21 cellular contexts compared by ENCODE assay signal in genomic region chr3:152391671-152392070, GRCh38.
DNase-seq lines count a peak whose midpoint lies in the region; ATAC-seq and TF ChIP-seq lines count a peak whose summit lies in the region.
"Had no signal": no experiment of that assay in that cellular context is flagged by ENCODE, and none has a peak within 500 bp of the region (broad histone marks: within the 10 kb centered on the region; RNA-seq: fewer than 3 reads in every experiment).

No MANE protein-coding gene starts in this region.

- no peak overlapping the region for H2AFZ ChIP-seq in OCI-LY7 (ENCODE audit: low read length)

- BruUV-seq in OCI-LY7 (replicated peaks; lab: Mats Ljungman, UMichigan): no TSS peak

- peaks cover 79% of the 10 kb centered on the region for H3K4me1 Mint-ChIP-seq in chondrocyte (ENCODE audit: low read depth)
- peaks cover 24 to 82% (median 70%) of the 10 kb centered on the region in 4 donors for H3K4me1 Mint-ChIP-seq in naive thymus-derived CD8-positive, alpha-beta T cell

- peaks cover 31% of the 10 kb centered on the region for H4K20me1 ChIP-seq in OCI-LY7 (ENCODE audit: insufficient read depth, low read length)

- H3K79me2 ChIP-seq in OCI-LY7 (ENCODE audit: insufficient read depth, low read depth, low read length): peaks cover 93% of the 10 kb centered on the region

- H3K36me3 Mint-ChIP-seq in chondrocyte (ENCODE audit: low read depth): peaks cover 10% of the 10 kb centered on the region
- peaks cover 5 to 75% (median 19%) of the 10 kb centered on the region in 3 donors for H3K36me3 Mint-ChIP-seq in naive thymus-derived CD8-positive, alpha-beta T cell

- H3K27me3 Mint-ChIP-seq in chondrocyte (ENCODE audit: low read depth): no peaks in the 10 kb centered on the region
- H3K27me3 Mint-ChIP-seq in naive thymus-derived CD8-positive, alpha-beta T cell: no peaks in the 10 kb centered on the region

- POLR2A ChIA-PET in naive thymus-derived CD8-positive, alpha-beta T cell (lab: Charles Lee): interaction anchor here (0.7 to 1.8 kb wide), 2 partner anchors 9 to 10 kb away, joined by 3 to 4 read pairs; no protein-coding TSS in a partner anchor
- POLR2A ChIA-PET in OCI-LY7 (lab: Charles Lee): interaction anchor here (0.6 to 3.5 kb wide), 9 partner anchors 9 to 1630 kb away, joined by 3 to 20 read pairs (median 4); no protein-coding TSS in a partner anchor

- peak overlapping the region; percentile 85 for H3K27ac Mint-ChIP-seq in chondrocyte (ENCODE audit: unreplicated experiment)
- H3K27ac Mint-ChIP-seq in naive thymus-derived CD8-positive, alpha-beta T cell: peak overlapping the region in 9 of 10 donors; percentile 3 to 87 (median 75)

- CTCF ChIA-PET in OCI-LY7 (lab: Charles Lee; ENCODE audit: unreplicated experiment): interaction anchor here (0.6 to 1.8 kb wide), 2 partner anchors 18 to 228 kb away, joined by 4 read pairs; no protein-coding TSS in a partner anchor

- H3K4me3 ChIP-seq in left ventricle myocardium inferior (no peak overlapping the region), colonic mucosa (no peak overlapping the region), OCI-LY7 (ENCODE audit: low read depth, low read length, poor library complexity, severe bottlenecking) (no peak overlapping the region)
- H3K4me3 ChIP-seq: heart left ventricle, MG63, pancreas had no signal

- H3K9me3 ChIP-seq in left ventricle myocardium inferior (replicated peaks) (no peaks in the 10 kb centered on the region), colonic mucosa (no peaks in the 10 kb centered on the region), OCI-LY7 (ENCODE audit: low read length) (no peaks in the 10 kb centered on the region)
- H3K9me3 ChIP-seq: heart left ventricle, MG63, pancreas had no signal

- intact Hi-C loops in left ventricle myocardium inferior (cut with micrococcal nuclease) (no loop called here), left cardiac atrium (cut with DNase I) (no loop called here), colonic mucosa (cut with DNase I) (no loop called here), cardiac septum (cut with DNase I) (no loop called here), OCI-LY7 (cut with micrococcal nuclease; ENCODE audit: unreplicated experiment) (no loop called here)

- no peak overlapping the region for H3K9ac ChIP-seq in colonic mucosa (ENCODE audit: low read depth in 2 of 2, low read length in 2 of 2)

- H3K27me3 ChIP-seq in left ventricle myocardium inferior (ENCODE audit: low read depth) (no peaks in the 10 kb centered on the region), colonic mucosa (no peaks in the 10 kb centered on the region)
- H3K27me3 ChIP-seq: brain microvascular endothelial cell, heart left ventricle, MG63, pancreas had no signal

- DNase-seq in left ventricle myocardium inferior: no peak
- no peak for DNase-seq in left cardiac atrium
- DNase-seq in chondrocyte (ENCODE audit: low spot score): no peak
- no peak for DNase-seq in naive thymus-derived CD8-positive, alpha-beta T cell
- DNase-seq in colonic mucosa: no peak
- DNase-seq in cardiac septum (ENCODE audit: low spot score): no peak
- no peak for DNase-seq in OCI-LY7 (ENCODE audit: low spot score)
- DNase-seq: activated CD4-positive, alpha-beta T cell treated with anti-CD3 and anti-CD28 coated beads, Interleukin-2, amount 50 U/mL, for 48 hours; brain microvascular endothelial cell; cortex of kidney; DMS53; GF-D8; heart left ventricle; MG63; NCI-H2171 treated with DMSO at 0.1 percent for 48 hours; NCI-H526 treated with DMSO at 0.1 percent for 48 hours; pancreas; SIG-M5 had no signal

- no peak overlapping the region for H3K4me3 Mint-ChIP-seq in chondrocyte (ENCODE audit: unreplicated experiment)
- peak overlapping the region in 3 of 10 donors; percentile 30 to 69 (median 37) for H3K4me3 Mint-ChIP-seq in naive thymus-derived CD8-positive, alpha-beta T cell
- H3K4me3 Mint-ChIP-seq: CD14-positive monocyte had no signal

- H3K9me3 Mint-ChIP-seq in chondrocyte (ENCODE audit: low read depth): no peaks in the 10 kb centered on the region
- no peaks in the 10 kb centered on the region for H3K9me3 Mint-ChIP-seq in naive thymus-derived CD8-positive, alpha-beta T cell
- H3K9me3 Mint-ChIP-seq: CD14-positive monocyte had no signal

- no peaks in the 10 kb centered on the region for H3K36me3 ChIP-seq in left ventricle myocardium inferior
- H3K36me3 ChIP-seq in colonic mucosa: no peaks in the 10 kb centered on the region
- H3K36me3 ChIP-seq in OCI-LY7 (ENCODE audit: insufficient read depth, low read length): peaks cover 21% of the 10 kb centered on the region
- H3K36me3 ChIP-seq: pancreas had no signal

- ATAC-seq in left cardiac atrium (no peak), GM21529 (IDR thresholded peaks at IDR 0.05; ENCODE audit: unreplicated experiment) (no peak)
- no peak for ATAC-seq in naive thymus-derived CD8-positive, alpha-beta T cell
- ATAC-seq: heart left ventricle, pancreas had no signal

- H3K27ac ChIP-seq in left ventricle myocardium inferior (replicated peaks): peak overlapping the region; percentile 87
- H3K27ac ChIP-seq in colonic mucosa: no peak overlapping the region
- H3K27ac ChIP-seq in OCI-LY7 (ENCODE audit: low read depth, low read length, poor library complexity, severe bottlenecking): no peak overlapping the region
- H3K27ac ChIP-seq: brain microvascular endothelial cell, pancreas, VCaP had no signal

- H3K9me2 ChIP-seq in OCI-LY7 (ENCODE audit: insufficient read depth, low read length): no peaks in the 10 kb centered on the region

- TF ChIP-seq CTCF in left ventricle myocardium inferior (IDR thresholded peaks at IDR 0.05; ENCODE audit: borderline replicate concordance): no peak
- no peak for TF ChIP-seq CTCF in chondrocyte (IDR thresholded peaks at IDR 0.05)
- no peak for TF ChIP-seq CTCF in colonic mucosa (IDR thresholded peaks at IDR 0.05)
- TF ChIP-seq CTCF in OCI-LY7 (conservative IDR thresholded peaks at IDR 0.05; ENCODE audit: low read length): no peak

- no peak overlapping the region for H3K4me2 ChIP-seq in OCI-LY7 (ENCODE audit: low read length)

- H3K4me1 ChIP-seq in left ventricle myocardium inferior: peaks cover 99% of the 10 kb centered on the region
- H3K4me1 ChIP-seq in colonic mucosa: no peaks in the 10 kb centered on the region
- peaks cover 4% of the 10 kb centered on the region for H3K4me1 ChIP-seq in OCI-LY7 (ENCODE audit: insufficient read depth, low read length, poor library complexity, severe bottlenecking)
